In genomic region chr1:1291611-1292441, GRCh38 we compare ENCODE assay signal across 8 cellular contexts. TPM values are rescaled to one million over a fixed set of nuclear protein-coding genes. Genes with fewer than 3 reads are reported as not detected.
DNase-seq lines count a peak whose midpoint lies in the region; ATAC-seq and TF ChIP-seq lines count a peak whose summit lies in the region.

No MANE protein-coding gene starts in this region.

- H3F3A ChIP-seq in neural progenitor cell (ENCODE audit: low read depth) = no peaks in the 10 kb centered on the region

- H3K4me3 ChIP-seq in Caco-2 (ENCODE audit: low read depth, low read length) (no peak overlapping the region), HL-60 (replicated peaks; ENCODE audit: insufficient read depth, low read length) (no peak overlapping the region), NT2/D1 (ENCODE audit: insufficient read length, low read depth) (no peak overlapping the region), esophagus squamous epithelium (no peak overlapping the region), neural progenitor cell (no peak overlapping the region)

- TF ChIP-seq CTCF in Caco-2 (IDR thresholded peaks at IDR 0.05; ENCODE audit: insufficient read depth in 1 of 2, low read depth in 1 of 2, low read length in 1 of 2, severe bottlenecking in 1 of 2, unreplicated experiment in 1 of 2) (peak; percentile 52 to 63), HL-60 (IDR thresholded peaks at IDR 0.05; ENCODE audit: insufficient read depth, low read length) (peak; percentile 34), esophagus squamous epithelium (IDR thresholded peaks at IDR 0.05) (peak; percentile 60 to 90 (median 84)), neural progenitor cell (IDR thresholded peaks at IDR 0.05) (peak; percentile 69)

- CTCF ChIA-PET in Caco-2 (lab: Charles Lee) = interaction anchor here (0.6 to 1.5 kb wide), 4 partner anchors 13 to 174 kb away, joined by 3 to 5 read pairs (median 3); no protein-coding TSS in a partner anchor

- POLR2A ChIA-PET in Caco-2 (lab: Charles Lee) = interaction anchor here (0.6 to 1.1 kb wide), 3 partner anchors 53 to 214 kb away, joined by 3 read pairs; no protein-coding TSS in a partner anchor

- H3K27ac ChIP-seq in HL-60 (replicated peaks) (no peak overlapping the region), esophagus squamous epithelium (no peak overlapping the region), neural progenitor cell (no peak overlapping the region)

- no peaks in the 10 kb centered on the region for H3K27me3 ChIP-seq in Caco-2 (replicated peaks; ENCODE audit: control insufficient read depth, insufficient read depth, low read length)
- H3K27me3 ChIP-seq in HL-60 (ENCODE audit: insufficient read depth, poor library complexity, severe bottlenecking) = no peaks in the 10 kb centered on the region
- no peaks in the 10 kb centered on the region for H3K27me3 ChIP-seq in NT2/D1 (ENCODE audit: insufficient read depth, insufficient read length)
- peaks cover 0 to 18% (median 0%) of the 10 kb centered on the region in 4 donors for H3K27me3 ChIP-seq in esophagus squamous epithelium
- no peaks in the 10 kb centered on the region for H3K27me3 ChIP-seq in neural progenitor cell

- no peak overlapping the region for H2AFZ ChIP-seq in neural progenitor cell (replicated peaks)

- intact Hi-C loops in Caco-2 (cut with micrococcal nuclease; ENCODE audit: unreplicated experiment) (loop anchor here (2.0 kb wide), 1 partner anchor 307 kb away; no protein-coding TSS in a partner anchor), esophagus squamous epithelium (cut with DNase I) (loop anchor here (5.0 to 10.0 kb wide), 2 partner anchors 170 to 257 kb away; no protein-coding TSS in a partner anchor)

- no peak overlapping the region for H3K4me3 Mint-ChIP-seq in Caco-2 (ENCODE audit: unreplicated experiment)
- no peak overlapping the region for H3K4me3 Mint-ChIP-seq in neural progenitor cell

- DNase-seq in Caco-2 (peak; percentile 70 to 74), HL-60 (ENCODE audit: low read depth in 1 of 2, low spot score in 1 of 2) (peak in 1 of 2 experiments; percentile 69), NT2/D1 (ENCODE audit: low read depth, low spot score) (no peak), activated T-cell treated with anti-CD3 and anti-CD28 coated beads for 24 hours (ENCODE audit: low read depth) (peak; percentile 51), esophagus squamous epithelium (lab: John Stamatoyannopoulos, UW) (no peak), neural progenitor cell (ENCODE audit: low spot score) (peak; percentile 83)

- no peak overlapping the region for H3K4me2 ChIP-seq in neural progenitor cell

- H3K27ac Mint-ChIP-seq in Caco-2 (ENCODE audit: unreplicated experiment) = no peak overlapping the region
- H3K27ac Mint-ChIP-seq in neural progenitor cell = no peak overlapping the region

- no peaks in the 10 kb centered on the region for H3K79me2 ChIP-seq in neural progenitor cell (ENCODE audit: low read depth)

- H3K36me3 Mint-ChIP-seq in Caco-2 (ENCODE audit: insufficient read depth, unreplicated experiment) (peaks cover 18% of the 10 kb centered on the region), neural progenitor cell (no peaks in the 10 kb centered on the region)

- H3K36me3 ChIP-seq in Caco-2 (ENCODE audit: control insufficient read depth, insufficient read depth, low read length) = no peaks in the 10 kb centered on the region
- peaks cover 23% of the 10 kb centered on the region for H3K36me3 ChIP-seq in NT2/D1 (ENCODE audit: insufficient read depth, insufficient read length, low read length)
- peaks cover 3 to 45% (median 13%) of the 10 kb centered on the region in 3 donors for H3K36me3 ChIP-seq in esophagus squamous epithelium
- H3K36me3 ChIP-seq in neural progenitor cell = no peaks in the 10 kb centered on the region

- H3K9ac ChIP-seq in NT2/D1 (ENCODE audit: insufficient read length, low read depth) (peak overlapping the region; percentile 42), neural progenitor cell (no peak overlapping the region)

- H3K4me1 ChIP-seq in Caco-2 (no peaks in the 10 kb centered on the region; the same call in 1 of the 2 replicates), NT2/D1 (ENCODE audit: insufficient read depth, insufficient read length) (peaks cover 8% of the 10 kb centered on the region), esophagus squamous epithelium (peaks cover 9 to 23% (median 11%) of the 10 kb centered on the region in 3 donors), neural progenitor cell (no peaks in the 10 kb centered on the region)

- H3K27me3 Mint-ChIP-seq in Caco-2 (ENCODE audit: insufficient read depth, unreplicated experiment) = peaks cover 3% of the 10 kb centered on the region
- H3K27me3 Mint-ChIP-seq in neural progenitor cell (ENCODE audit: insufficient read depth, low read depth) = no peaks in the 10 kb centered on the region

- peaks cover 8% of the 10 kb centered on the region for H3K9me3 Mint-ChIP-seq in Caco-2 (ENCODE audit: unreplicated experiment)
- H3K9me3 Mint-ChIP-seq in neural progenitor cell = no peaks in the 10 kb centered on the region

- 26% methylated on average over 13 of the region's 43 CpGs; no CpG with 5 or more reads in 1 of the 2 donors for WGBS in esophagus squamous epithelium, 2 donors

- TF ChIP-seq POLR2A in esophagus squamous epithelium (IDR thresholded peaks at IDR 0.05) = no peak

- H3K4me1 Mint-ChIP-seq in Caco-2 (ENCODE audit: low read depth, unreplicated experiment) = no peaks in the 10 kb centered on the region
- H3K4me1 Mint-ChIP-seq in neural progenitor cell = no peaks in the 10 kb centered on the region

- H4K20me1 ChIP-seq in neural progenitor cell (ENCODE audit: low read depth) = peaks cover 7% of the 10 kb centered on the region

- no peak for ATAC-seq in HG02623 (IDR thresholded peaks at IDR 0.05; ENCODE audit: unreplicated experiment)
- no peak for ATAC-seq in HG02571 (IDR thresholded peaks at IDR 0.05; ENCODE audit: unreplicated experiment)

- BruUV-seq in Caco-2 (replicated peaks; lab: Mats Ljungman, UMichigan) = no TSS peak

- H3K9me3 ChIP-seq in Caco-2 (no peaks in the 10 kb centered on the region), NT2/D1 (ENCODE audit: insufficient read depth, low read length) (no peaks in the 10 kb centered on the region), esophagus squamous epithelium (no peaks in the 10 kb centered on the region), neural progenitor cell (ENCODE audit: low read depth) (no peaks in the 10 kb centered on the region)

RNA-seq across cellular contexts. Expression of gene SCNN1D, which starts 11.6 kb away (rescaled TPM):
- total RNA-seq in Caco-2 (2022) (1.0 and 2.8 TPM in 2 replicates), esophagus squamous epithelium (1 to 10 TPM; 1.1 to 8.3 (median 1.5) TPM), neural progenitor cell (ENCODE audit: low replicate concordance) (0.41 and 4.7 TPM in 2 replicates)

RNA-seq across cellular contexts. Expression of gene ACAP3, which starts 15.9 kb away (rescaled TPM):
- total RNA-seq in Caco-2 (2022) = 46.6 and 48.5 TPM in 2 replicates
- 10 to 100 TPM; 36.4 to 66.7 (median 56.9) TPM for total RNA-seq in esophagus squamous epithelium
- total RNA-seq in neural progenitor cell (ENCODE audit: low replicate concordance) = 10.7 and 24.6 TPM in 2 replicates

RNA-seq across cellular contexts. Expression of gene PUSL1, which starts 16.6 kb away (rescaled TPM):
- 39.8 and 43.8 TPM in 2 replicates for total RNA-seq in Caco-2 (2022)
- 10 to 100 TPM; 20.0 to 52.5 (median 33.2) TPM for total RNA-seq in esophagus squamous epithelium
- 3.7 and 22.5 TPM in 2 replicates for total RNA-seq in neural progenitor cell (ENCODE audit: low replicate concordance)

RNA-seq across cellular contexts. Expression of gene UBE2J2, which starts 18.2 kb away (rescaled TPM):
- total RNA-seq in Caco-2 (2022) (57.2 and 62.7 TPM in 2 replicates), esophagus squamous epithelium (10 to 100 TPM; 32.6 to 54.3 (median 42.5) TPM), neural progenitor cell (ENCODE audit: low replicate concordance) (32.9 and 39.2 TPM in 2 replicates)

RNA-seq across cellular contexts. Expression of gene INTS11, which starts 32.6 kb away (rescaled TPM):
- 103 and 115 TPM in 2 replicates for total RNA-seq in Caco-2 (2022)
- total RNA-seq in esophagus squamous epithelium = 10 to 100 TPM; 61.5 to 82.0 (median 63.6) TPM
- total RNA-seq in neural progenitor cell (ENCODE audit: low replicate concordance) = 62.4 and 116 TPM in 2 replicates

Comparison
In these comparisons a context has a peak if more than half of its experiments do, and no peak if none do; other contexts are left out.
1. DNase-seq: peak in Caco-2 (2 of 2), activated T-cell treated with anti-CD3 and anti-CD28 coated beads for 24 hours (single experiment) and neural progenitor cell (single experiment); none in NT2/D1 (single experiment) and esophagus squamous epithelium (single experiment).
2. Peak in every context shown above with its lines, with median percentiles within 50 percentile points of each other: CTCF ChIP-seq.